16 cellular contexts compared by ENCODE assay signal in the genomic region with DNA sequence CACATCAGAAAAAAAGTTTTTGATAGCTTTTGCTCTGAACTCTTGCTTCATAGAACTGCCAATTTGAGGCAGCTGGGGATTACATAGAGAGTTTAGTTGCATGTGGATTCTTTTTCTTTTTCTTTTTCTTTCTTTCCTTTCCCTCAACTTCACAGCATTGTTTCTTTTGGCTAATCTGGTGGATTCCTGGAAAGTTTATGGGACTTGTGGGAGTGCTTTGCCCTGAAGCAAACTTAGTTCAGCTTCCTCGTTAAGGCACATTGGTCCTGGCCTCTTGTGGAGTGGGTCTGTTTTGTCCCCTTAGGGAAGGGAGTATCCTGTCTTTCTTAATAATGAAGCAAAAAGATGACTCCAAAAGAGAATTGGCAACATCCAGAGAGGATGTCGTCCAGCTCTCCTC.
A peak's percentile ranks its signal among the peaks of the same experiment; 100 is the strongest.
DNase-seq lines count a peak whose midpoint lies in the region; ATAC-seq and TF ChIP-seq lines count a peak whose summit lies in the region.
"Had no signal": no experiment of that assay in that cellular context is flagged by ENCODE, and none has a peak within 500 bp of the region (broad histone marks: within the 10 kb centered on the region; RNA-seq: fewer than 3 reads in every experiment).

No MANE protein-coding gene starts in this region.

- H3K9me3 ChIP-seq in neural progenitor cell (ENCODE audit: low read depth) = no peaks in the 10 kb centered on the region
- H3K9me3 ChIP-seq in body of pancreas = no peaks in the 10 kb centered on the region
- no peaks in the 10 kb centered on the region for H3K9me3 ChIP-seq in Peyer's patch

- no peaks in the 10 kb centered on the region for H3K9me3 Mint-ChIP-seq in HFFc6
- no peaks in the 10 kb centered on the region for H3K9me3 Mint-ChIP-seq in neural progenitor cell

- H3K4me1 Mint-ChIP-seq in HFFc6 (ENCODE audit: low read depth) (peaks cover 29% of the 10 kb centered on the region), neural progenitor cell (no peaks in the 10 kb centered on the region)

- no peaks in the 10 kb centered on the region for H3K27me3 ChIP-seq in ACC112 (ENCODE audit: insufficient read depth, low read length)
- H3K27me3 ChIP-seq in neural progenitor cell = no peaks in the 10 kb centered on the region
- no peaks in the 10 kb centered on the region for H3K27me3 ChIP-seq in body of pancreas
- H3K27me3 ChIP-seq in Peyer's patch = no peaks in the 10 kb centered on the region

- peak overlapping the region; percentile 22; the same call in 1 of the 2 replicates for H3K27ac Mint-ChIP-seq in HFFc6
- peak overlapping the region; percentile 37 for H3K27ac Mint-ChIP-seq in neural progenitor cell

- no peak for TF ChIP-seq CTCF in HFFc6 (IDR thresholded peaks at IDR 0.05)
- no peak for TF ChIP-seq CTCF in neural progenitor cell (IDR thresholded peaks at IDR 0.05)
- TF ChIP-seq CTCF in body of pancreas (IDR thresholded peaks at IDR 0.05) = no peak
- TF ChIP-seq CTCF in Peyer's patch (IDR thresholded peaks at IDR 0.05) = no peak

- ATAC-seq in body of pancreas = no peak

- peak; percentile 23 for DNase-seq in HFFc6
- peak; percentile 25 for DNase-seq in astrocyte of the hippocampus (ENCODE audit: low read depth, low spot score)
- peak; percentile 4 for DNase-seq in neural progenitor cell (ENCODE audit: low spot score)
- no peak for DNase-seq in NCI-H82 (lab: John Stamatoyannopoulos, UW)
- no peak for DNase-seq in body of pancreas
- DNase-seq in Peyer's patch = no peak
- DNase-seq in NCI-H1436 (lab: John Stamatoyannopoulos, UW) = no peak
- DNase-seq: H7; NCI-H1105 treated with DMSO at 0.1 percent for 48 hours; NCI-H187; NCI-H526 treated with DMSO at 0.1 percent for 48 hours; NK-92 treated with Interleukin-12 subunit alpha and Interleukin-12 subunit beta, amount 100 ng/mL, for 24 hours; OCI-M1 had no signal

- intact Hi-C loops in body of pancreas (cut with DNase I) = no loop called here

- no peak overlapping the region for H3K4me3 ChIP-seq in ACC112 (ENCODE audit: low read depth, low read length)
- H3K4me3 ChIP-seq in neural progenitor cell = no peak overlapping the region
- no peak overlapping the region for H3K4me3 ChIP-seq in body of pancreas
- no peak overlapping the region for H3K4me3 ChIP-seq in Peyer's patch

- no peak overlapping the region for H3K4me3 Mint-ChIP-seq in HFFc6
- no peak overlapping the region for H3K4me3 Mint-ChIP-seq in neural progenitor cell
- H3K4me3 Mint-ChIP-seq: CD14-positive monocyte had no signal

- no peaks in the 10 kb centered on the region for H3K36me3 Mint-ChIP-seq in HFFc6 (ENCODE audit: low read depth)
- no peaks in the 10 kb centered on the region for H3K36me3 Mint-ChIP-seq in neural progenitor cell

- H3F3A ChIP-seq in neural progenitor cell (ENCODE audit: low read depth) = no peaks in the 10 kb centered on the region

- H3K9ac ChIP-seq in neural progenitor cell = no peak overlapping the region

- H3K4me1 ChIP-seq in ACC112 (ENCODE audit: control insufficient read depth, insufficient read depth, low read length, unreplicated experiment) = peaks cover 2% of the 10 kb centered on the region
- H3K4me1 ChIP-seq in neural progenitor cell = no peaks in the 10 kb centered on the region
- H3K4me1 ChIP-seq in body of pancreas = no peaks in the 10 kb centered on the region
- no peaks in the 10 kb centered on the region for H3K4me1 ChIP-seq in Peyer's patch

- 37 to 57% methylated on average over 2 of the region's 2 CpGs for WGBS in body of pancreas, 2 donors

- H3K27ac ChIP-seq in ACC112 (ENCODE audit: low read depth, low read length) (no peak overlapping the region), neural progenitor cell (no peak overlapping the region), body of pancreas (no peak overlapping the region), Peyer's patch (no peak overlapping the region)
- H3K27ac ChIP-seq: 22Rv1 had no signal

- H3K79me2 ChIP-seq in ACC112 (ENCODE audit: control insufficient read depth, insufficient read depth, low read length, unreplicated experiment) = no peaks in the 10 kb centered on the region
- no peaks in the 10 kb centered on the region for H3K79me2 ChIP-seq in neural progenitor cell (ENCODE audit: low read depth)

- no peaks in the 10 kb centered on the region for H3K36me3 ChIP-seq in ACC112 (ENCODE audit: insufficient read depth, low read length)
- no peaks in the 10 kb centered on the region for H3K36me3 ChIP-seq in neural progenitor cell
- H3K36me3 ChIP-seq in body of pancreas (replicated peaks in 1 of 2; ENCODE audit: insufficient read depth in 1 of 2, low read depth in 2 of 2) = no peaks in the 10 kb centered on the region
- no peaks in the 10 kb centered on the region for H3K36me3 ChIP-seq in Peyer's patch

- no peak overlapping the region for H3K4me2 ChIP-seq in neural progenitor cell

- H3K27me3 Mint-ChIP-seq in HFFc6 (ENCODE audit: insufficient read depth) (no peaks in the 10 kb centered on the region; the same call in 1 of the 2 replicates), neural progenitor cell (ENCODE audit: insufficient read depth, low read depth) (no peaks in the 10 kb centered on the region)

- no peaks in the 10 kb centered on the region for H4K20me1 ChIP-seq in neural progenitor cell (ENCODE audit: low read depth)

- peak overlapping the region; percentile 15 for H2AFZ ChIP-seq in ACC112 (ENCODE audit: low read length, unreplicated experiment)
- no peak overlapping the region for H2AFZ ChIP-seq in neural progenitor cell (replicated peaks)

- TF ChIP-seq POLR2A in body of pancreas (IDR thresholded peaks at IDR 0.05) = no peak
- no peak for TF ChIP-seq POLR2A in Peyer's patch (IDR thresholded peaks at IDR 0.05)

Comparison
In these comparisons a context has a peak if more than half of its experiments do, and no peak if none do; other contexts are left out.
1. DNase-seq: peak in HFFc6 (single experiment), astrocyte of the hippocampus (single experiment) and neural progenitor cell (single experiment); none in NCI-H82 (single experiment), body of pancreas (0 of 4), Peyer's patch (0 of 3) and NCI-H1436 (single experiment).